ENCODE assay signal across 8 cellular contexts in genomic region chr6:90458353-90459224, GRCh38.
A peak's percentile ranks its signal among the peaks of the same experiment; 100 is the strongest.
DNase-seq lines count a peak whose midpoint lies in the region; ATAC-seq, FAIRE-seq and TF ChIP-seq lines count a peak whose summit lies in the region.

No MANE protein-coding gene starts in this region.

- no peaks in the 10 kb centered on the region for H3K36me3 Mint-ChIP-seq in CD4-positive, alpha-beta T cell (ENCODE audit: low read depth)
- H3K36me3 Mint-ChIP-seq in activated naive CD4-positive, alpha-beta T cell treated with anti-CD3 and anti-CD28 coated beads, Interleukin-2, amount 10 ng/mL, durations not matched to agents 7 days and 5 days, result peaks cover 4% of the 10 kb centered on the region

- no peaks in the 10 kb centered on the region for H3K27me3 Mint-ChIP-seq in CD4-positive, alpha-beta T cell
- H3K27me3 Mint-ChIP-seq in activated naive CD4-positive, alpha-beta T cell treated with anti-CD3 and anti-CD28 coated beads, Interleukin-2, amount 10 ng/mL, durations not matched to agents 7 days and 5 days, result no peaks in the 10 kb centered on the region

- CTCF ChIA-PET in CD4-positive, alpha-beta T cell (lab: Charles Lee), result interaction anchor here (0.6 to 1.8 kb wide), 3 partner anchors 21 to 518 kb away, joined by 3 to 5 read pairs (median 3); no protein-coding TSS in a partner anchor
- CTCF ChIA-PET in activated naive CD4-positive, alpha-beta T cell treated with anti-CD3 and anti-CD28 coated beads, Interleukin-2, amount 10 ng/mL, durations not matched to agents 7 days and 5 days (lab: Charles Lee), result interaction anchor here (0.7 to 6.5 kb wide), 7 partner anchors 11 to 65 kb away, joined by 4 to 59 read pairs (median 6); no protein-coding TSS in a partner anchor

- H3K4me1 ChIP-seq in small intestine (ENCODE audit: control insufficient read depth in 2 of 2, insufficient read depth in 1 of 2, low read depth in 1 of 2, low read length in 1 of 2) (no peaks in the 10 kb centered on the region), sigmoid colon (no peaks in the 10 kb centered on the region)

- intact Hi-C loops in CD4-positive, alpha-beta T cell (cut with DNase I, micrococcal nuclease), result no loop called here
- intact Hi-C loops in sigmoid colon (cut with DNase I), result no loop called here

- ATAC-seq in CD4-positive, alpha-beta T cell (ENCODE audit: poor library complexity), result peak; percentile 80

- TF ChIP-seq EP300 in sigmoid colon (IDR thresholded peaks at IDR 0.05), result no peak

- peak in 9 of 10 experiments; percentile 22 to 51 (median 34) for DNase-seq in CD4-positive, alpha-beta T cell
- DNase-seq in T-helper 2 cell, result peak; percentile 15 to 87 (median 44)
- peak; percentile 77 for DNase-seq in activated naive CD4-positive, alpha-beta T cell treated with anti-CD3 and anti-CD28 coated beads, Interleukin-2, amount 10 ng/mL, durations not matched to agents 7 days and 5 days
- peak; percentile 36 for DNase-seq in small intestine
- no peak for DNase-seq in LoVo (ENCODE audit: low spot score)
- DNase-seq in sigmoid colon, result no peak
- no peak for DNase-seq in NCI-H2196 treated with DMSO at 0.1 percent for 48 hours (lab: John Stamatoyannopoulos, UW; ENCODE audit: unreplicated experiment)
- DNase-seq in NCI-H524 (lab: John Stamatoyannopoulos, UW), result no peak

- no peaks in the 10 kb centered on the region for H3K36me3 ChIP-seq in small intestine (ENCODE audit: control insufficient read depth in 2 of 2, insufficient read depth in 2 of 2, low read length in 2 of 2)
- H3K36me3 ChIP-seq in sigmoid colon, result no peaks in the 10 kb centered on the region

- whole genome bisulfite sequencing in small intestine, 3 donors, result 23 to 42% (median 26%) methylated on average over 10 of the region's 10 CpGs
- 54 to 58% methylated on average over 10 of the region's 10 CpGs for WGBS in sigmoid colon, 2 donors

- peak overlapping the region; percentile 75 for H3K4me3 Mint-ChIP-seq in CD4-positive, alpha-beta T cell
- H3K4me3 Mint-ChIP-seq in activated naive CD4-positive, alpha-beta T cell treated with anti-CD3 and anti-CD28 coated beads, Interleukin-2, amount 10 ng/mL, durations not matched to agents 7 days and 5 days, result peak overlapping the region; percentile 65

- H3K27me3 ChIP-seq in CD4-positive, alpha-beta T cell (ENCODE audit: control insufficient read depth, insufficient read depth, low read length), result no peaks in the 10 kb centered on the region
- H3K27me3 ChIP-seq in small intestine (ENCODE audit: control insufficient read depth in 2 of 2, insufficient read depth in 2 of 2, low read length in 2 of 2) (no peaks in the 10 kb centered on the region), sigmoid colon (no peaks in the 10 kb centered on the region)

- peaks cover 53% of the 10 kb centered on the region for H3K4me1 Mint-ChIP-seq in CD4-positive, alpha-beta T cell (ENCODE audit: low read depth)
- H3K4me1 Mint-ChIP-seq in activated naive CD4-positive, alpha-beta T cell treated with anti-CD3 and anti-CD28 coated beads, Interleukin-2, amount 10 ng/mL, durations not matched to agents 7 days and 5 days, result peaks cover 69% of the 10 kb centered on the region

- H3K27ac Mint-ChIP-seq in CD4-positive, alpha-beta T cell, result peak overlapping the region; percentile 83
- peak overlapping the region; percentile 93 for H3K27ac Mint-ChIP-seq in activated naive CD4-positive, alpha-beta T cell treated with anti-CD3 and anti-CD28 coated beads, Interleukin-2, amount 10 ng/mL, durations not matched to agents 7 days and 5 days

- H3K27ac ChIP-seq in CD4-positive, alpha-beta T cell (ENCODE audit: low read depth, low read length), result no peak overlapping the region
- H3K27ac ChIP-seq in small intestine (ENCODE audit: low read depth in 1 of 2, low read length in 1 of 2), result no peak overlapping the region
- no peak overlapping the region for H3K27ac ChIP-seq in sigmoid colon

- no peak for FAIRE-seq in small intestine (lab: Jason Lieb, UNC)

- TF ChIP-seq CTCF in CD4-positive, alpha-beta T cell (IDR thresholded peaks at IDR 0.05), result no peak
- TF ChIP-seq CTCF in sigmoid colon (IDR thresholded peaks at IDR 0.05), result no peak

- POLR2A ChIA-PET in CD4-positive, alpha-beta T cell (lab: Charles Lee), result interaction anchor here (0.9 to 2.2 kb wide), 2 partner anchors 35 to 56 kb away, joined by 3 to 6 read pairs; no protein-coding TSS in a partner anchor

- H3K4me3 ChIP-seq in small intestine (ENCODE audit: low read depth in 1 of 2, low read length in 2 of 2) (no peak overlapping the region), sigmoid colon (no peak overlapping the region)

- H3K9me3 Mint-ChIP-seq in CD4-positive, alpha-beta T cell, result no peaks in the 10 kb centered on the region
- H3K9me3 Mint-ChIP-seq in activated naive CD4-positive, alpha-beta T cell treated with anti-CD3 and anti-CD28 coated beads, Interleukin-2, amount 10 ng/mL, durations not matched to agents 7 days and 5 days, result peaks cover 9% of the 10 kb centered on the region

- H3K9me3 ChIP-seq in CD4-positive, alpha-beta T cell (ENCODE audit: control insufficient read depth, low read length), result no peaks in the 10 kb centered on the region
- H3K9me3 ChIP-seq in small intestine (ENCODE audit: control insufficient read depth, low read depth) (no peaks in the 10 kb centered on the region), sigmoid colon (no peaks in the 10 kb centered on the region)

- TF ChIP-seq POLR2A in sigmoid colon (IDR thresholded peaks at IDR 0.05), result no peak

Comparison
In these comparisons a context has a peak if more than half of its experiments do, and no peak if none do; other contexts are left out.
1. DNase-seq: peak in CD4-positive, alpha-beta T cell (9 of 10), T-helper 2 cell (5 of 5), activated naive CD4-positive, alpha-beta T cell treated with anti-CD3 and anti-CD28 coated beads, Interleukin-2, amount 10 ng/mL, durations not matched to agents 7 days and 5 days (single experiment) and small intestine (single experiment); none in LoVo (single experiment), sigmoid colon (single experiment), NCI-H2196 treated with DMSO at 0.1 percent for 48 hours (single experiment) and NCI-H524 (0 of 2).